In genomic region chr1:78145105-78145580, GRCh38 we compare ENCODE assay signal across 8 cellular contexts.
A peak's percentile ranks its signal among the peaks of the same experiment; 100 is the strongest.
DNase-seq lines count a peak whose midpoint lies in the region; ATAC-seq and TF ChIP-seq lines count a peak whose summit lies in the region.

No MANE protein-coding gene starts in this region.

- intact Hi-C loops in A673 (cut with micrococcal nuclease; ENCODE audit: unreplicated experiment) (loop anchor here (1.0 to 10.0 kb wide), 4 partner anchors 270 to 532 kb away; partner anchors contain the start of gene PTGFR), HCT116 (cut with micrococcal nuclease) (loop anchor here (1.0 to 5.0 kb wide), 2 partner anchors 462 to 532 kb away; no protein-coding TSS in a partner anchor)

- peak overlapping the region; percentile 79 for H2AFZ ChIP-seq in HCT116 (ENCODE audit: low read depth, low read length, poor library complexity, severe bottlenecking)

- DNase-seq in A673 (ENCODE audit: low spot score) (peak; percentile 78), GM12864 (ENCODE audit: low read depth) (peak; percentile 30), HCT116 (ENCODE audit: low read depth, low spot score) (peak; percentile 56), LHCN-M2 (ENCODE audit: low read depth) (peak; percentile 83), SHP77 (lab: John Stamatoyannopoulos, UW) (peak; percentile 29 to 35), cardiac fibroblast (ENCODE audit: low read depth in 2 of 2) (peak; percentile 87 to 89), kidney glomerular epithelial cell (lab: John Stamatoyannopoulos, UW) (peak; percentile 71)
- DNase-seq in stimulated activated CD4-positive, alpha-beta T cell treated with anti-CD3 and anti-CD28 coated beads, TNF-alpha, amount 100 ng/mL, for 24 hours (ENCODE audit: low read depth in 3 of 3), result peak in 2 of 3 experiments; percentile 12 to 17

- H3K4me1 ChIP-seq in A673 (ENCODE audit: insufficient read depth, low read length, poor library complexity, severe bottlenecking), result peaks cover 20% of the 10 kb centered on the region
- H3K4me1 ChIP-seq in HCT116 (ENCODE audit: control insufficient read depth in 1 of 2, insufficient read depth in 2 of 2, low read length in 2 of 2), result no peaks in the 10 kb centered on the region

- H3K9me3 ChIP-seq in A673 (ENCODE audit: low read depth, low read length, poor library complexity, severe bottlenecking) (no peaks in the 10 kb centered on the region), HCT116 (ENCODE audit: control insufficient read depth in 1 of 2, insufficient read depth in 1 of 2, low read depth in 1 of 2, low read length in 2 of 2) (no peaks in the 10 kb centered on the region)

- CTCF ChIA-PET in A673 (lab: Charles Lee) (no interaction called here), HCT116 (lab: Charles Lee) (interaction anchor here (1.1 to 1.6 kb wide), 4 partner anchors 14 to 463 kb away, joined by 4 to 6 read pairs (median 4); no protein-coding TSS in a partner anchor)

- no peaks in the 10 kb centered on the region for H3K79me2 ChIP-seq in HCT116 (ENCODE audit: insufficient read depth, low read length)

- peak; percentile 89 for TF ChIP-seq RAD21 in HCT116 (IDR thresholded peaks at IDR 0.05; ENCODE audit: low read depth)

- no peak overlapping the region for H3K27ac ChIP-seq in A673 (ENCODE audit: low read depth, low read length, poor library complexity, severe bottlenecking)
- no peak overlapping the region for H3K27ac ChIP-seq in HCT116 (ENCODE audit: low read depth, low read length)

- no peaks in the 10 kb centered on the region for H3K36me3 ChIP-seq in A673 (ENCODE audit: insufficient read depth, low read length, poor library complexity, severe bottlenecking)
- H3K36me3 ChIP-seq in HCT116 (ENCODE audit: control insufficient read depth in 1 of 2, insufficient read depth in 2 of 2, low read length in 2 of 2), result no peaks in the 10 kb centered on the region

- TF ChIP-seq CTCF in A673 (conservative IDR thresholded peaks at IDR 0.05; ENCODE audit: low read depth, low read length), result peak; percentile 93
- TF ChIP-seq CTCF in GM12864 (IDR thresholded peaks at IDR 0.05; ENCODE audit: low read depth, low read length, missing control alignments), result peak; percentile 87
- TF ChIP-seq CTCF in HCT116 (IDR thresholded peaks at IDR 0.05 in 2 of 3, conservative IDR thresholded peaks at IDR 0.05 in 1 of 3; ENCODE audit: borderline replicate concordance in 1 of 3, insufficient read depth in 1 of 3, low read depth in 2 of 3, low read length in 2 of 3), result peak; percentile 83 to 88 (median 85)
- peak; percentile 88 for TF ChIP-seq CTCF in cardiac fibroblast (IDR thresholded peaks at IDR 0.05; ENCODE audit: low read depth, low read length)

- H3K9ac ChIP-seq in HCT116 (ENCODE audit: low read length), result no peak overlapping the region

- no peak overlapping the region for H3K4me3 ChIP-seq in A673 (ENCODE audit: low read depth, low read length, poor library complexity, severe bottlenecking)
- H3K4me3 ChIP-seq in GM12864 (ENCODE audit: low read depth, low read length), result no peak overlapping the region
- no peak overlapping the region for H3K4me3 ChIP-seq in HCT116 (replicated peaks in 1 of 2; ENCODE audit: low read depth in 1 of 2, low read length in 2 of 2)
- no peak overlapping the region for H3K4me3 ChIP-seq in cardiac fibroblast (replicated peaks in 1 of 2; ENCODE audit: low read depth in 2 of 2, low read length in 2 of 2)

- H3K27me3 ChIP-seq in A673 (replicated peaks; ENCODE audit: insufficient read depth, low read depth, low read length, poor library complexity), result no peaks in the 10 kb centered on the region
- H3K27me3 ChIP-seq in HCT116 (ENCODE audit: insufficient read depth, low read length), result no peaks in the 10 kb centered on the region

- RAD21 ChIA-PET in HCT116 (lab: Charles Lee; ENCODE audit: low non-redundant PET in 1 of 2, low total read pairs in 2 of 2, uncharacterized antibody in 2 of 2, unreplicated experiment in 2 of 2), result no interaction called here

- H3K9me2 ChIP-seq in HCT116 (ENCODE audit: insufficient read depth), result no peaks in the 10 kb centered on the region

- no peak overlapping the region for H3K4me2 ChIP-seq in HCT116 (ENCODE audit: low read length)

- BruUV-seq in A673 (replicated peaks; lab: Mats Ljungman, UMichigan), result no TSS peak
- BruUV-seq in HCT116 (replicated peaks; lab: Mats Ljungman, UMichigan), result no TSS peak

- H4K20me1 ChIP-seq in HCT116 (ENCODE audit: insufficient read depth), result no peaks in the 10 kb centered on the region

- no peak for TF ChIP-seq POLR2A in HCT116 (IDR thresholded peaks at IDR 0.05; ENCODE audit: borderline replicate concordance, extremely low read depth, insufficient read depth, insufficient read length)

- peak; percentile 89 for ATAC-seq in HCT116

- POLR2A ChIA-PET in A673 (lab: Charles Lee; ENCODE audit: low non-redundant PET) (interaction anchor here (0.6 kb wide), 1 partner anchor 531 kb away, joined by 4 read pairs; no protein-coding TSS in a partner anchor), HCT116 (lab: Charles Lee) (no interaction called here)

TF ChIP-seq in HCT116, 20 proteins besides CTCF, POLR2A, EP300 and RAD21:
- TF ChIP-seq CBX3 (IDR thresholded peaks at IDR 0.05; ENCODE audit: low read depth), result 0 out of 2 replicates have a peak, but pooled peaks have one; percentile 46
- no peak for TF ChIP-seq EZH2phosphoT487 (IDR thresholded peaks at IDR 0.05; ENCODE audit: borderline replicate concordance)
- TF ChIP-seq TCF7L2 (IDR thresholded peaks at IDR 0.05; ENCODE audit: borderline replicate concordance, extremely low read depth, insufficient read depth, insufficient read length), result no peak
- no peak for TF ChIP-seq ZNF274 (IDR thresholded peaks at IDR 0.05; ENCODE audit: low read depth, low read length)
- peak; percentile 10 for TF ChIP-seq YY1 (IDR thresholded peaks at IDR 0.05; ENCODE audit: extremely low read depth, insufficient replicate concordance, low read depth, low read length)

Comparison
In these comparisons a context has a peak if more than half of its experiments do, and no peak if none do; other contexts are left out.
1. DNase-seq: peak in every context shown above with its lines; median percentile 88 in cardiac fibroblast; 83 in LHCN-M2; 78 in A673; 71 in kidney glomerular epithelial cell; 56 in HCT116; 32 in SHP77; 30 in GM12864; 14 in stimulated activated CD4-positive, alpha-beta T cell treated with anti-CD3 and anti-CD28 coated beads, TNF-alpha, amount 100 ng/mL, for 24 hours.